ENCODE assay signal across 8 cellular contexts in the genomic region with DNA sequence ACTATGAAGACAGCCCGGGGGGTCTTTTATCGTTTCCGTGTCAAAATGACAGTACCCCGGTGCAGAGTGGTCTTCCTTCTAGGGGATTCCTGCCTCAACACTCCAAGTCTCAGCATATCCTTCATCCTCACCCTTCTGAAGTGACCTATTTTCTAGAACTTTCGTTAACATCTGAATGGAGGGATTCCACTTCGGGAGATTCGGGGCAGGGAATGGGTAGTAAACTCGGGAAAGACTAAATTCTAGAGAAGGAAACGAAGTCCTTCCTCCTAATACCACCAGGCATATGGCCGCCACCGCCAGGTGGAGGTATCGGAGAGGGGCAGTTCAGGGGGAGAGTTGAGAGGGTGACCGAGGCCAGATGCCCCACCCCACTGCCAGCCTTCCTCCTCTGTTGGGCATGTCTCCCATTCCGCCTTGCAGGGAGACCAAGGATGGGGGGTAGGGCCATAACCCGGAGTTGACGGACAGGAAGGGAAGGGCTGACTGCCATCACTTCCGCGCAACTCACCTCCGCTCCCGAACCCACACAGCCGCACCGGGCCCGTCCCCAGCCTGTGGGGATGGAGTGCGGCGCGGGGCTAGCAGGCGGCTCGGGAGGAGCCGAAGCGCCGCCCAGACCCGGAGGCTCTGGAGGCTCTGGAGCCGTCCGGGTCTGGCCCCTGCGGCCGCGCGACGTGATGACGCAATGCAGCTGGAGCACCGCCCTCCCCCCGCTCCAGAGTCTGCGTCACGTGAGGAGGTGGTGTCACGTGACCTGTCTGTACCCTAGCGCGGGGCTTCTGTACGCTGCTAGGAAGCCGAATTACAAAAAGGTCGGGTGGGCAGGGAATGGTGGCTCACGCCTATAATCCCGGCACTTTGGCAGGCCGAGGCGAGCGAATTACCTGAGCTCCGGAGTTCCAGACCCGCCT.
DNase-seq lines count a peak whose midpoint lies in the region; ATAC-seq and FAIRE-seq lines count a peak whose summit lies in the region.

A gene (minus strand): TSS at position 657 of the 914 bp plus-strand sequence. CDS start 2,072 bp downstream, outside the sequence.

- no peaks in the 10 kb centered on the region for H3K9me3 Mint-ChIP-seq in central memory CD8-positive, alpha-beta T cell

- H3K4me1 Mint-ChIP-seq in central memory CD8-positive, alpha-beta T cell = peaks cover 21% of the 10 kb centered on the region

- H3K27ac Mint-ChIP-seq in central memory CD8-positive, alpha-beta T cell (ENCODE audit: low read depth) = peak within 1 kb of the TSS; percentile 95

- peak; percentile 65 for FAIRE-seq in islet of Langerhans (lab: Jason Lieb, UNC)

- H3K4me3 Mint-ChIP-seq in central memory CD8-positive, alpha-beta T cell = peak within 1 kb of the TSS; percentile 93

- peaks cover 26% of the 10 kb centered on the region for H3K36me3 Mint-ChIP-seq in central memory CD8-positive, alpha-beta T cell (ENCODE audit: insufficient read depth)

- peak; percentile 94 for ATAC-seq in GM19035 (IDR thresholded peaks at IDR 0.05; ENCODE audit: unreplicated experiment)
- ATAC-seq in HG03354 (IDR thresholded peaks at IDR 0.05; ENCODE audit: poor library complexity, severe bottlenecking, unreplicated experiment) = peak; percentile 92
- peak; percentile 90 for ATAC-seq in central memory CD8-positive, alpha-beta T cell (replicated peaks; ENCODE audit: extremely low read depth, poor library complexity, severe bottlenecking)

- H3K27me3 Mint-ChIP-seq in central memory CD8-positive, alpha-beta T cell = no peaks in the 10 kb centered on the region

- peak; percentile 99 for DNase-seq in AG20443 (ENCODE audit: low spot score)
- peak; percentile 96 to 98 for DNase-seq in NCI-H446 (lab: John Stamatoyannopoulos, UW)
- DNase-seq in activated CD4-positive, CD25-positive, alpha-beta regulatory T cell treated with anti-CD3 and anti-CD28 coated beads, Interleukin-2, amount 50 U/mL, for 16 hours (ENCODE audit: low read depth, low spot score) = peak; percentile 89
- DNase-seq in central memory CD8-positive, alpha-beta T cell (ENCODE audit: low spot score in 2 of 2) = peak; percentile 89 to 93
- DNase-seq in stimulated activated CD4-positive, alpha-beta T cell treated with anti-CD3 and anti-CD28 coated beads, Interleukin-12 subunit alpha, Interleukin-12 subunit beta, amount 100 ng/mL, for 4 hours = peak; percentile 93

Comparison
In these comparisons a context has a peak if more than half of its experiments do, and no peak if none do; other contexts are left out.
1. Peak in every context shown above with its lines: DNase-seq and ATAC-seq.